Comparison of ENCODE assay signal across 13 cellular contexts in the genomic region with DNA sequence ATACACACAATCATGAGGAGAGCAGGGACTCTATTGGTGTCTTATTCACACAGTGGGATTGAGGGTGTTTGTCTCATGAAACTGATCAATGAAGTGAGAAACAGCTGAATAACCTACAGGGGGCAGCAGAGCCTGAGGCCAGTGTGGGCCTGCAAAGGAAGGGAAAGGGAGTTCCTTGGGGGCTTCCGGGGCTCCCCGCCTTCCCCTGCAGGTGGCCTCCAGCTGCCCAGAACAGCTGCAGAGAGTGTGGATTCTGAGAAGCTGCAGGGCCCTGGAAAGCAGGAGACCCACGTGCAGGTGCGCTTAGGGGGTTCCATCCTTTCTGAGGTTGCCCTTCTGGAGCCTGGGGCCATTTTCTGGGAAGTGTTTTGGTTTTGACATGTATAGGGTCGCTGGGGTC. TPM values are rescaled to one million over a fixed set of nuclear protein-coding genes. Genes with fewer than 3 reads are reported as not detected.
A peak's percentile ranks its signal among the peaks of the same experiment; 100 is the strongest.
DNase-seq lines count a peak whose midpoint lies in the region; ATAC-seq and TF ChIP-seq lines count a peak whose summit lies in the region.
"Had no signal": no experiment of that assay in that cellular context is flagged by ENCODE, and none has a peak within 500 bp of the region (broad histone marks: within the 10 kb centered on the region; RNA-seq: fewer than 3 reads in every experiment).

No MANE protein-coding gene starts in this region.

- H3K4me3 Mint-ChIP-seq in glutamatergic neuron (ENCODE audit: unreplicated experiment) = no peak overlapping the region

- in situ Hi-C loops in gastrocnemius medialis (cut with MboI; ENCODE audit: low sequenced_read_pairs in 4 of 4) = loop anchor here in 3 of 4 donors (5.0 to 10.0 kb wide), 3 partner anchors 70 to 190 kb away; partner anchors contain the start of gene ZNF491 (in 2 of the 3)

- H3K36me3 ChIP-seq in gastrocnemius medialis = peaks cover 0 to 1% of the 10 kb centered on the region in 2 donors

- no peak for ATAC-seq in HG03135 (IDR thresholded peaks at IDR 0.05; ENCODE audit: unreplicated experiment)
- no peak for ATAC-seq in gastrocnemius medialis
- ATAC-seq: body of pancreas; naive thymus-derived CD4-positive, alpha-beta T cell had no signal

- TF ChIP-seq POLR2A in gastrocnemius medialis (IDR thresholded peaks at IDR 0.05) = no peak

- H3K27ac ChIP-seq in gastrocnemius medialis = no peak overlapping the region
- H3K27ac ChIP-seq: body of pancreas, epithelial cell of prostate had no signal

- H3K9me3 Mint-ChIP-seq in glutamatergic neuron (ENCODE audit: unreplicated experiment) = peaks cover 24% of the 10 kb centered on the region

- H3K4me1 ChIP-seq in gastrocnemius medialis = peaks cover 0 to 6% of the 10 kb centered on the region in 2 donors

- H3K27me3 ChIP-seq in gastrocnemius medialis = no peaks in the 10 kb centered on the region
- H3K27me3 ChIP-seq: body of pancreas had no signal

- peaks cover 7% of the 10 kb centered on the region for H3K27me3 Mint-ChIP-seq in glutamatergic neuron (ENCODE audit: unreplicated experiment)

- intact Hi-C loops in gastrocnemius medialis (cut with DNase I; ENCODE audit: low total_unique reads) = loop anchor here (5.0 to 10.0 kb wide), 2 partner anchors 380 to 1037 kb away; partner anchors contain the start of gene ZNF442

- no peak overlapping the region for H3K4me3 ChIP-seq in gastrocnemius medialis
- H3K4me3 ChIP-seq: body of pancreas had no signal

- DNase-seq in DMS 273 (lab: John Stamatoyannopoulos, UW; ENCODE audit: unreplicated experiment) (peak; percentile 17), DMS 273 treated with DMSO at 0.1 percent for 48 hours (lab: John Stamatoyannopoulos, UW) (no peak), RKO (ENCODE audit: low spot score) (peak; percentile 40), glutamatergic neuron (peak; percentile 29), DMS153 treated with DMSO at 0.1 percent for 48 hours (lab: John Stamatoyannopoulos, UW; ENCODE audit: unreplicated experiment) (no peak), gastrocnemius medialis (no peak)
- DNase-seq: body of pancreas; kidney; naive thymus-derived CD4-positive, alpha-beta T cell had no signal

- peaks cover 0 to 16% (median 9%) of the 10 kb centered on the region in 3 donors for H3K9me3 ChIP-seq in gastrocnemius medialis

- TF ChIP-seq CTCF in GM12872 (IDR thresholded peaks at IDR 0.05; ENCODE audit: insufficient read depth, low read depth, low read length) (peak; percentile 42; the same call in 2 of the 3 replicates), glutamatergic neuron (IDR thresholded peaks at IDR 0.05; ENCODE audit: partially characterized antibody, unreplicated experiment) (peak; percentile 43), gastrocnemius medialis (IDR thresholded peaks at IDR 0.05 in 4 of 5, conservative IDR thresholded peaks at IDR 0.05 in 1 of 5) (no peak)

- H3K36me3 Mint-ChIP-seq in glutamatergic neuron (ENCODE audit: unreplicated experiment) = peaks cover 15% of the 10 kb centered on the region

- no peak overlapping the region for H3K27ac Mint-ChIP-seq in glutamatergic neuron (ENCODE audit: unreplicated experiment)
- H3K27ac Mint-ChIP-seq: naive thymus-derived CD4-positive, alpha-beta T cell had no signal

- H3K4me1 Mint-ChIP-seq in glutamatergic neuron (ENCODE audit: low read depth, unreplicated experiment) = peaks cover 2% of the 10 kb centered on the region

RNA-seq across cellular contexts. Expression of gene ZNF763, which starts 20.1 kb away (rescaled TPM):
- 10.3 TPM for total RNA-seq in glutamatergic neuron (ENCODE audit: unreplicated experiment)
- under 1 TPM; 0.46 to 0.80 (median 0.54) TPM for total RNA-seq in gastrocnemius medialis

RNA-seq across cellular contexts. Expression of gene ZNF433, which starts 50.5 kb away (rescaled TPM):
- 4.5 TPM for total RNA-seq in glutamatergic neuron (ENCODE audit: unreplicated experiment)
- total RNA-seq in gastrocnemius medialis = 1 to 10 TPM; 3.6 to 8.2 (median 5.0) TPM
- total RNA-seq: G401 had no signal

Comparison
In these comparisons a context has a peak if more than half of its experiments do, and no peak if none do; other contexts are left out.
1. DNase-seq: peak in DMS 273 (single experiment), RKO (single experiment) and glutamatergic neuron (single experiment); none in DMS 273 treated with DMSO at 0.1 percent for 48 hours (single experiment), DMS153 treated with DMSO at 0.1 percent for 48 hours (single experiment) and gastrocnemius medialis (0 of 2).
2. CTCF ChIP-seq: peak in GM12872 (single experiment) and glutamatergic neuron (single experiment); none in gastrocnemius medialis (0 of 5).